Comparison of ENCODE assay signal across 9 cellular contexts in genomic region chr2:120935339-120936313, GRCh38.
DNase-seq lines count a peak whose midpoint lies in the region; ATAC-seq and TF ChIP-seq lines count a peak whose summit lies in the region.
"Had no signal": no experiment of that assay in that cellular context is flagged by ENCODE, and none has a peak within 500 bp of the region (broad histone marks: within the 10 kb centered on the region; RNA-seq: fewer than 3 reads in every experiment).

No MANE protein-coding gene starts in this region.

- H3K27ac ChIP-seq in right lobe of liver (no peak overlapping the region), transverse colon (peak overlapping the region; percentile 46 to 67 (median 61))
- no peak overlapping the region for H3K27ac ChIP-seq in effector memory CD4-positive, alpha-beta T cell (ENCODE audit: insufficient read depth, low read length, poor library complexity, severe bottlenecking)

- no peaks in the 10 kb centered on the region for H3K36me3 ChIP-seq in right lobe of liver
- no peaks in the 10 kb centered on the region for H3K36me3 ChIP-seq in transverse colon
- H3K36me3 ChIP-seq in effector memory CD4-positive, alpha-beta T cell (ENCODE audit: control insufficient read depth, insufficient read depth, low read length) = no peaks in the 10 kb centered on the region

- 22% methylated on average over 12 of the region's 26 CpGs for WGBS in right lobe of liver (ENCODE audit: insufficient coverage, low coverage, low lambda C conversion rate, missing lambda C conversion rate)
- 31 to 46% methylated on average over 4 to 26 of the region's 26 CpGs for WGBS in transverse colon (ENCODE audit: low coverage in 1 of 2), 2 donors

- TF ChIP-seq CTCF in HFF-Myc (IDR thresholded peaks at IDR 0.05; ENCODE audit: low read depth, low read length, missing control alignments) (no peak), right lobe of liver (IDR thresholded peaks at IDR 0.05) (no peak), transverse colon (IDR thresholded peaks at IDR 0.05) (no peak)

- 0 out of 2 replicates have a peak overlapping the region, but pooled peaks have one; percentile 1 for H3K4me3 ChIP-seq in HFF-Myc (replicated peaks; ENCODE audit: low read depth, low read length)
- no peak overlapping the region for H3K4me3 ChIP-seq in right lobe of liver
- H3K4me3 ChIP-seq in transverse colon = no peak overlapping the region
- H3K4me3 ChIP-seq in effector memory CD4-positive, alpha-beta T cell (ENCODE audit: insufficient read depth, low read depth, low read length, poor library complexity, severe bottlenecking) = no peak overlapping the region

- H3K4me1 ChIP-seq in right lobe of liver (no peaks in the 10 kb centered on the region), transverse colon (peaks cover 30 to 54% (median 46%) of the 10 kb centered on the region in 4 donors)
- no peaks in the 10 kb centered on the region for H3K4me1 ChIP-seq in effector memory CD4-positive, alpha-beta T cell (ENCODE audit: control insufficient read depth, insufficient read depth, low read length, poor library complexity, severe bottlenecking)

- TF ChIP-seq EP300 in transverse colon (IDR thresholded peaks at IDR 0.05; ENCODE audit: low read depth) = no peak

- DNase-seq in HFF-Myc (ENCODE audit: extremely low read depth, low read depth) (no peak), astrocyte of the hippocampus (ENCODE audit: low read depth, low spot score) (peak; percentile 83), right lobe of liver (no peak), transverse colon (peak; percentile 28), medulla oblongata (ENCODE audit: extremely low spot score) (no peak)
- DNase-seq in effector memory CD4-positive, alpha-beta T cell = no peak
- DNase-seq: NCI-H526 had no signal

- H3K9me3 ChIP-seq in right lobe of liver = no peaks in the 10 kb centered on the region
- no peaks in the 10 kb centered on the region for H3K9me3 ChIP-seq in transverse colon
- H3K9me3 ChIP-seq in effector memory CD4-positive, alpha-beta T cell (ENCODE audit: control insufficient read depth, low read length) = no peaks in the 10 kb centered on the region

- ATAC-seq in right lobe of liver = peak in 3 of 4 donors; percentile 26 to 63 (median 40)
- no peak for ATAC-seq in HG02798 (IDR thresholded peaks at IDR 0.05; ENCODE audit: poor library complexity, unreplicated experiment)
- ATAC-seq in GM18873 (IDR thresholded peaks at IDR 0.05; ENCODE audit: low FRiP score, unreplicated experiment) = no peak

- H3K27me3 ChIP-seq in right lobe of liver = no peaks in the 10 kb centered on the region
- H3K27me3 ChIP-seq in transverse colon = peaks cover 31% of the 10 kb centered on the region
- no peaks in the 10 kb centered on the region for H3K27me3 ChIP-seq in effector memory CD4-positive, alpha-beta T cell (replicated peaks; ENCODE audit: control insufficient read depth, insufficient read depth, low read length, poor library complexity, severe bottlenecking)

- in situ Hi-C loops in transverse colon (cut with MboI; ENCODE audit: low pct_ligation_motif_present in 1 of 4, low pct_unique_long_range_greater_than_20kb in 1 of 4, low sequenced_read_pairs in 3 of 4) = no loop called here

- intact Hi-C loops in right lobe of liver (cut with DNase I) = no loop called here
- intact Hi-C loops in transverse colon (cut with DNase I; ENCODE audit: low total_unique reads) = loop anchor here (5.0 kb wide), 1 partner anchor 198 kb away; the partner anchor contains the start of gene GLI2

- no peak for TF ChIP-seq POLR2A in right lobe of liver (IDR thresholded peaks at IDR 0.05)
- no peak for TF ChIP-seq POLR2A in transverse colon (IDR thresholded peaks at IDR 0.05)

Comparison
In these comparisons a context has a peak if more than half of its experiments do, and no peak if none do; other contexts are left out.
1. DNase-seq: peak in astrocyte of the hippocampus (single experiment) and transverse colon (single experiment); none in HFF-Myc (single experiment), right lobe of liver (0 of 3), medulla oblongata (single experiment) and effector memory CD4-positive, alpha-beta T cell (0 of 3).
2. ATAC-seq: peak in right lobe of liver (3 of 4); none in HG02798 (single experiment) and GM18873 (single experiment).
3. H3K27ac ChIP-seq: peak in transverse colon (4 of 4); none in right lobe of liver (0 of 3) and effector memory CD4-positive, alpha-beta T cell (single experiment).